ENCODE assay signal across 23 cellular contexts in the genomic region with DNA sequence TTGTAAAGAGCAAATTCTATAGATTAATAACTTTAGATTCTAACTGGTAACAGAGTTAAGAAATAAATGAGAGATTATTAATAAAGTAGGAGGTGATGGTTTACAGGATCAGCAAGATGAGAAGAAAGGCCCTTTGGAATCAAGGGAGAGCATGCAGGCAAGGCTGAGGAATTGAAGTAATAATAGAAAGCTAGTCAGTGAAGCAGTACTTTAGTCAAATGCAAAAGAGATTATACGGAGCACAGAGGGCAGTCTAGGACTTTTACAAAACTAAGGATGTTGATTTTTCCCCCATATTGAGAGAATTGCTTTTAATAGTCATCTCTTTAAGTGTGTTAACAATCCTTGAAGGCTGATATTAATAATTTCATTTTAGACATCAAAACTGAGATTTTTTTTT.
"Had no signal": no experiment of that assay in that cellular context is flagged by ENCODE, and none has a peak within 500 bp of the region (broad histone marks: within the 10 kb centered on the region; RNA-seq: fewer than 3 reads in every experiment).

No MANE protein-coding gene starts in this region.

- H2AFZ ChIP-seq: neural progenitor cell had no signal

- H3K27me3 ChIP-seq: dorsolateral prefrontal cortex, esophagus muscularis mucosa, gastroesophageal sphincter, left lung, neural progenitor cell, ovary, right atrium auricular region, sigmoid colon, testis, transverse colon had no signal

- ATAC-seq: gastroesophageal sphincter; left lung; natural killer cell treated with Interleukin-12 subunit alpha and Interleukin-12 subunit beta and Interleukin-15 and Interleukin-18, amount 100 ng/mL, for 72 hours; stimulated activated naive B cell treated with anti-CD40 and anti-IgM and Interleukin-4, amounts not matched to agents 10 μg/mL and 1 μg/mL and 100 μg/mL, for 72 hours; stimulated activated naive CD8-positive, alpha-beta T cell treated with anti-CD3 and anti-CD28 coated beads, Interleukin-15, amount 100 ng/mL, for 72 hours had no signal

- H3K9me3 ChIP-seq: esophagus muscularis mucosa, gastroesophageal sphincter, left lung, ovary, right atrium auricular region, sigmoid colon, testis, transverse colon had no signal

- H3K27ac ChIP-seq: dorsolateral prefrontal cortex, esophagus muscularis mucosa, gastroesophageal sphincter, left lung, neural progenitor cell, ovary, right atrium auricular region, sigmoid colon, testis, transverse colon had no signal

- H3K4me1 Mint-ChIP-seq: stimulated activated naive B cell treated with anti-CD40 and anti-IgM and Interleukin-4, amounts not matched to agents 10 μg/mL and 1 μg/mL and 100 μg/mL, for 72 hours; stimulated activated naive CD8-positive, alpha-beta T cell treated with anti-CD3 and anti-CD28 coated beads, Interleukin-15, amount 100 ng/mL, for 72 hours had no signal

- DNase-seq: cortex of kidney; dorsolateral prefrontal cortex; effector CD8-positive, alpha-beta T cell; glutamatergic neuron; islet precursor cell; left lung; midbrain; nucleus accumbens; ovary; sigmoid colon; stimulated activated CD4-positive, alpha-beta T cell treated with anti-CD3 and anti-CD28 coated beads, Interleukin-2, amount 100 ng/mL, for 24 hours; stimulated activated CD4-positive, alpha-beta T cell treated with anti-CD3 and anti-CD28 coated beads, Interleukin-4, amount 100 ng/mL, for 4 hours; stimulated activated naive B cell treated with anti-CD40 and anti-IgM and Interleukin-4, amounts not matched to agents 10 μg/mL and 1 μg/mL and 100 μg/mL, for 72 hours; stimulated activated naive CD8-positive, alpha-beta T cell treated with anti-CD3 and anti-CD28 coated beads, Interleukin-15, amount 100 ng/mL, for 72 hours; testis; transverse colon had no signal

- H3K4me1 ChIP-seq: left lung, right atrium auricular region, transverse colon had no signal

- H3K9me3 Mint-ChIP-seq: neural progenitor cell had no signal

- H3K36me3 Mint-ChIP-seq: stimulated activated naive B cell treated with anti-CD40 and anti-IgM and Interleukin-4, amounts not matched to agents 10 μg/mL and 1 μg/mL and 100 μg/mL, for 72 hours had no signal

- H3K4me3 Mint-ChIP-seq: natural killer cell treated with Interleukin-12 subunit alpha and Interleukin-12 subunit beta and Interleukin-15 and Interleukin-18, amount 100 ng/mL, for 72 hours; neural progenitor cell; stimulated activated naive B cell treated with anti-CD40 and anti-IgM and Interleukin-4, amounts not matched to agents 10 μg/mL and 1 μg/mL and 100 μg/mL, for 72 hours; stimulated activated naive CD8-positive, alpha-beta T cell treated with anti-CD3 and anti-CD28 coated beads, Interleukin-15, amount 100 ng/mL, for 72 hours had no signal

- H3K27ac Mint-ChIP-seq: natural killer cell treated with Interleukin-12 subunit alpha and Interleukin-12 subunit beta and Interleukin-15 and Interleukin-18, amount 100 ng/mL, for 72 hours; neural progenitor cell; stimulated activated naive B cell treated with anti-CD40 and anti-IgM and Interleukin-4, amounts not matched to agents 10 μg/mL and 1 μg/mL and 100 μg/mL, for 72 hours; stimulated activated naive CD8-positive, alpha-beta T cell treated with anti-CD3 and anti-CD28 coated beads, Interleukin-15, amount 100 ng/mL, for 72 hours had no signal

- H3K36me3 ChIP-seq: esophagus muscularis mucosa, gastroesophageal sphincter, left lung, neural progenitor cell, ovary, right atrium auricular region, sigmoid colon, transverse colon had no signal

- H3K4me2 ChIP-seq: neural progenitor cell had no signal

- H3K27me3 Mint-ChIP-seq: natural killer cell treated with Interleukin-12 subunit alpha and Interleukin-12 subunit beta and Interleukin-15 and Interleukin-18, amount 100 ng/mL, for 72 hours; stimulated activated naive B cell treated with anti-CD40 and anti-IgM and Interleukin-4, amounts not matched to agents 10 μg/mL and 1 μg/mL and 100 μg/mL, for 72 hours; stimulated activated naive CD8-positive, alpha-beta T cell treated with anti-CD3 and anti-CD28 coated beads, Interleukin-15, amount 100 ng/mL, for 72 hours had no signal

- H3K4me3 ChIP-seq: dorsolateral prefrontal cortex, esophagus muscularis mucosa, gastroesophageal sphincter, left lung, lung, neural progenitor cell, ovary, right atrium auricular region, sigmoid colon, skin epidermis, testis, transverse colon had no signal

- H3K9ac ChIP-seq: neural progenitor cell had no signal
